ENCODE assay signal across 11 cellular contexts in the genomic region with DNA sequence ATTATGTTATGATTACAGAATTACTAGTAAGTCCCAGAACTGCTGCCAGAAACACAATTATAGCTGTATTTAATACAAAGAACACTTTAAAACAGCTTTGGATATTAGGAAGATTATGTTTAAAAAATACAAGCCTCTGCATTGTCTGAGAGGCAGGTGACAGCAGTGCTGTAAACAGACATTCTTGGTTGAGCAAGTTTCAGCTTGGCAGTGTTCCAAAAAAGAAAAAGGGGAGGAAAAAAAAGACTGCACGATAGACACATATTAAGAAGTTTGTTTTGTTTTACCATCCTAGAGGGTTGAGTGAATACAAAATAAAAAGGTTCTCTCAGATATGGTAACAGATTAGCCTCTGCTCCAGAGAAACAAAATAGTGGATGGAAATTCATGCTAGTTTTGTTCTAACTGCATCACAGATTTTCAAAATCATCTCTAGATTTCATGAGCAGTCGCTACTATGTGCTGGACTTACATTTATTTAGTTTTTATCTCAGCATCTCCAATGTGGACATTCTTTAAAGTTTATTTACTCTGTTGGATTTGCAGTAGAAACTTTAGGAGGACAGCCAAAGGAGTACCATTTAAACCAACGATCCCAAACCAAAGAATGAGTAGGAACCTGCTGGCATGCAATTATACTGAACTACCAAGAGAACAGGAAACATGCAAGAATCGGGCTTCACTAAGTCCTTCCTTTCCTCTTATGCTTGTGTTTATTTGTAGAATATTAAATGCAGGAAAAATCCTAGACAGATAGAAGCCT.
DNase-seq lines count a peak whose midpoint lies in the region; ATAC-seq lines count a peak whose summit lies in the region.
"Had no signal": no experiment of that assay in that cellular context is flagged by ENCODE, and none has a peak within 500 bp of the region (broad histone marks: within the 10 kb centered on the region; RNA-seq: fewer than 3 reads in every experiment).

No MANE protein-coding gene starts in this region.

- ATAC-seq in HG03521 (IDR thresholded peaks at IDR 0.05; ENCODE audit: unreplicated experiment), result no peak
- ATAC-seq in HG02852 (IDR thresholded peaks at IDR 0.05; ENCODE audit: unreplicated experiment), result no peak

- H3K27ac ChIP-seq in caudate nucleus (ENCODE audit: low read depth, low read length), result peak overlapping the region; percentile 63
- H3K27ac ChIP-seq: HL-60 had no signal

- peak; percentile 15 for DNase-seq in NCI-H1092 treated with DMSO at 0.1 percent for 48 hours (lab: John Stamatoyannopoulos, UW)
- no peak for DNase-seq in NCI-H1092 (lab: John Stamatoyannopoulos, UW)
- peak; percentile 80 for DNase-seq in NCI-H345 (lab: John Stamatoyannopoulos, UW)
- no peak for DNase-seq in caudate nucleus (lab: John Stamatoyannopoulos, UW)
- DNase-seq in pons (ENCODE audit: low spot score), result peak; percentile 38
- no peak for DNase-seq in AG08395 (ENCODE audit: low spot score)
- DNase-seq: activated CD8-positive, alpha-beta memory T cell treated with anti-CD3 and anti-CD28 coated beads, Interleukin-2, amount 50 U/mL, for 48 hours; right cardiac atrium had no signal

Comparison
In these comparisons a context has a peak if more than half of its experiments do, and no peak if none do; other contexts are left out.
1. DNase-seq: peak in NCI-H1092 treated with DMSO at 0.1 percent for 48 hours (single experiment), NCI-H345 (single experiment) and pons (single experiment); none in NCI-H1092 (single experiment), caudate nucleus (0 of 61) and AG08395 (single experiment).